In genomic region chr7:76063114-76063513, GRCh38 we compare ENCODE assay signal across 16 cellular contexts. TPM values are rescaled to one million over a fixed set of nuclear protein-coding genes. Genes with fewer than 3 reads are reported as not detected.
DNase-seq lines count a peak whose midpoint lies in the region; ATAC-seq and TF ChIP-seq lines count a peak whose summit lies in the region.
"Had no signal": no experiment of that assay in that cellular context is flagged by ENCODE, and none has a peak within 500 bp of the region (broad histone marks: within the 10 kb centered on the region; RNA-seq: fewer than 3 reads in every experiment).

No MANE protein-coding gene starts in this region.

- H3K4me3 ChIP-seq in left ventricle myocardium inferior (no peak overlapping the region), esophagus squamous epithelium (no peak overlapping the region)
- H3K4me3 ChIP-seq: A549, Peyer's patch, SJSA1 had no signal

- no peaks in the 10 kb centered on the region for H3K27me3 Mint-ChIP-seq in activated T-helper 17 cell treated with anti-CD3 and anti-CD28 coated beads, Interleukin-2, amount 50 U/mL, for 72 hours
- H3K27me3 Mint-ChIP-seq: CD4-positive, CD25-positive, alpha-beta regulatory T cell; IgD-negative memory B cell had no signal

- H3K36me3 ChIP-seq in left ventricle myocardium inferior (peaks cover 95% of the 10 kb centered on the region), esophagus squamous epithelium (peaks cover 58 to 99% (median 71%) of the 10 kb centered on the region in 3 donors)

- no peaks in the 10 kb centered on the region for H3K9me3 Mint-ChIP-seq in activated T-helper 17 cell treated with anti-CD3 and anti-CD28 coated beads, Interleukin-2, amount 50 U/mL, for 72 hours
- H3K9me3 Mint-ChIP-seq: CD4-positive, CD25-positive, alpha-beta regulatory T cell; IgD-negative memory B cell had no signal

- H3K27me3 ChIP-seq in left ventricle myocardium inferior (ENCODE audit: low read depth) (no peaks in the 10 kb centered on the region), esophagus squamous epithelium (no peaks in the 10 kb centered on the region)
- H3K27me3 ChIP-seq: Peyer's patch, SJSA1 had no signal

- DNase-seq in left ventricle myocardium inferior (no peak), cardiac septum (ENCODE audit: low spot score) (no peak), esophagus squamous epithelium (lab: John Stamatoyannopoulos, UW) (no peak)
- DNase-seq in activated CD4-positive, CD25-positive, alpha-beta regulatory T cell (lab: John Stamatoyannopoulos, UW): no peak
- DNase-seq: CD4-positive, CD25-positive, alpha-beta regulatory T cell; Karpas-422; NCI-H1694 treated with DMSO at 0.1 percent for 48 hours; NCI-H2081 treated with DMSO at 0.1 percent for 48 hours; NCI-H446 had no signal

- peak overlapping the region; percentile 49 for H3K27ac ChIP-seq in left ventricle myocardium inferior (replicated peaks)
- H3K27ac ChIP-seq in esophagus squamous epithelium: peak overlapping the region in 3 of 4 donors; percentile 3 to 56 (median 54)
- H3K27ac ChIP-seq: A549, Peyer's patch, SJSA1 had no signal

- TF ChIP-seq CTCF in left ventricle myocardium inferior (IDR thresholded peaks at IDR 0.05; ENCODE audit: borderline replicate concordance) (no peak), esophagus squamous epithelium (IDR thresholded peaks at IDR 0.05) (no peak)

- TF ChIP-seq POLR2A in esophagus squamous epithelium (IDR thresholded peaks at IDR 0.05): no peak

- no peak for ATAC-seq in activated T-helper 17 cell treated with anti-CD3 and anti-CD28 coated beads, Interleukin-2, amount 50 U/mL, for 72 hours (replicated peaks)
- no peak for ATAC-seq in GM18519 (IDR thresholded peaks at IDR 0.05; ENCODE audit: low FRiP score, unreplicated experiment)
- ATAC-seq in HG03439 (IDR thresholded peaks at IDR 0.05; ENCODE audit: unreplicated experiment): no peak
- ATAC-seq: A549 had no signal

- intact Hi-C loops in left ventricle myocardium inferior (cut with micrococcal nuclease) (no loop called here), cardiac septum (cut with DNase I) (no loop called here), esophagus squamous epithelium (cut with DNase I) (loop anchor here (10.0 kb wide), 1 partner anchor 82 kb away; no protein-coding TSS in a partner anchor)

- WGBS in esophagus squamous epithelium, 2 donors: 64% methylated on average over 7 of the region's 10 CpGs; no CpG with 5 or more reads in 1 of the 2 donors

- H3K4me1 ChIP-seq in left ventricle myocardium inferior (peaks cover 72% of the 10 kb centered on the region), esophagus squamous epithelium (peaks cover 0 to 28% (median 3%) of the 10 kb centered on the region in 3 donors)

- H3K27ac Mint-ChIP-seq in activated T-helper 17 cell treated with anti-CD3 and anti-CD28 coated beads, Interleukin-2, amount 50 U/mL, for 72 hours: peak overlapping the region; percentile 37

- H3K36me3 Mint-ChIP-seq in activated T-helper 17 cell treated with anti-CD3 and anti-CD28 coated beads, Interleukin-2, amount 50 U/mL, for 72 hours (ENCODE audit: low read depth): peaks cover 90% of the 10 kb centered on the region

- H3K4me1 Mint-ChIP-seq in activated T-helper 17 cell treated with anti-CD3 and anti-CD28 coated beads, Interleukin-2, amount 50 U/mL, for 72 hours: peaks cover 4% of the 10 kb centered on the region
- H3K4me1 Mint-ChIP-seq: CD4-positive, CD25-positive, alpha-beta regulatory T cell had no signal

- H3K4me3 Mint-ChIP-seq in activated T-helper 17 cell treated with anti-CD3 and anti-CD28 coated beads, Interleukin-2, amount 50 U/mL, for 72 hours: no peak overlapping the region
- H3K4me3 Mint-ChIP-seq: CD4-positive, CD25-positive, alpha-beta regulatory T cell had no signal

- H3K9me3 ChIP-seq in left ventricle myocardium inferior (replicated peaks) (no peaks in the 10 kb centered on the region), esophagus squamous epithelium (no peaks in the 10 kb centered on the region)
- H3K9me3 ChIP-seq: A549, Peyer's patch, SJSA1 had no signal

RNA-seq across cellular contexts. Expression of gene MDH2, which starts 15.2 kb away (rescaled TPM):
- total RNA-seq in left ventricle myocardium inferior: 507 TPM
- total RNA-seq in cardiac septum: 376 TPM
- 100 to 1,000 TPM; 155 to 231 TPM for total RNA-seq in activated T-helper 17 cell treated with anti-CD3 and anti-CD28 coated beads, Interleukin-2, amount 50 U/mL, for 72 hours
- total RNA-seq in esophagus squamous epithelium: 100 to 1,000 TPM in 3 of 4 donors, 10 to 100 TPM in 1; 92.5 to 160 (median 131) TPM

RNA-seq across cellular contexts. Expression of gene STYXL1, which starts 15.3 kb away (rescaled TPM):
- total RNA-seq in left ventricle myocardium inferior (22.2 TPM), cardiac septum (16.1 TPM), esophagus squamous epithelium (10 to 100 TPM; 19.3 to 45.7 (median 32.2) TPM)
- total RNA-seq in activated T-helper 17 cell treated with anti-CD3 and anti-CD28 coated beads, Interleukin-2, amount 50 U/mL, for 72 hours: 10 to 100 TPM; 31.0 to 31.1 TPM
